In the genomic region with DNA sequence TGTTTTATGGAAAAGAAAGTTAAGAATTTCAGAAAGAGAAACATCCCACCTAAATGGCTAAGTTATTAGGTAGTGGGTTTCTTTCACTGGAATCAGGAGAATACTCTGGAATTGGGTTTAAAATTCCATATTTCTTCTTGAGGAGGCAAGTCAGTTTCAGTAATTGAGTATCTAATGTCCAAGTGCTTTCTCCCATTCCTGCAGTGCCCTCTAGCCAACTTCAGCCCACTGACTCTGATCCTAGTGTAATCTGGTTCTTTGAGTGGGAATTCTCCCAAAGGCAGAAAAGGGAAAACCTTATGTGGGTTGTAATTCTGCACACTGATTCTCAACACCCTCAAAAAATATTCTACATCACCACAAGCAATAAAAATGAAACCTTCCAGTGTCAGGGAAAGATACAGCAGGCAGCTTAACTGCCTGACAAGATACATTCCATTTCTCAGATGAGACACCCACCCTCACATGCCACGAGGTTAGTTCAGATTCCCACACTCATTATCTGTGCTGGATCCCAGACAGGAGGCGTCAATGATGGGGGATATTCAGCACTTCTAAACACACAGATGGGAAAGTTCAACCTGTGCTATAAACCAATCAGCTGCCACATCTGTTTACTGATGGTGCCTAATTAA, we compare ENCODE assay signal across 18 cellular contexts.
A peak's percentile ranks its signal among the peaks of the same experiment; 100 is the strongest.
DNase-seq lines count a peak whose midpoint lies in the region; ATAC-seq and TF ChIP-seq lines count a peak whose summit lies in the region.
"Had no signal": no experiment of that assay in that cellular context is flagged by ENCODE, and none has a peak within 500 bp of the region (broad histone marks: within the 10 kb centered on the region; RNA-seq: fewer than 3 reads in every experiment).

No MANE protein-coding gene starts in this region.

- no peaks in the 10 kb centered on the region for H3K9me3 Mint-ChIP-seq in Caco-2 (ENCODE audit: unreplicated experiment)

- no peaks in the 10 kb centered on the region for H3K36me3 ChIP-seq in Caco-2 (ENCODE audit: control insufficient read depth, insufficient read depth, low read length)
- H3K36me3 ChIP-seq: BLaER1 had no signal

- H3K4me3 Mint-ChIP-seq in Caco-2 (ENCODE audit: unreplicated experiment) = no peak overlapping the region

- peak; percentile 17; the same call in 1 of the 2 replicates for TF ChIP-seq CTCF in AG04450 (IDR thresholded peaks at IDR 0.05; ENCODE audit: low read depth, low read length)
- no peak for TF ChIP-seq CTCF in cardiac fibroblast (IDR thresholded peaks at IDR 0.05; ENCODE audit: low read depth, low read length)
- TF ChIP-seq CTCF in foreskin fibroblast (IDR thresholded peaks at IDR 0.05; ENCODE audit: low read depth, low read length) = peak; percentile 12
- TF ChIP-seq CTCF in Caco-2 (IDR thresholded peaks at IDR 0.05; ENCODE audit: insufficient read depth in 1 of 2, low read depth in 1 of 2, low read length in 1 of 2, severe bottlenecking in 1 of 2, unreplicated experiment in 1 of 2) = no peak

- H3K27me3 ChIP-seq in AG04450 (ENCODE audit: control insufficient read depth, insufficient read depth, low read length) = no peaks in the 10 kb centered on the region
- no peaks in the 10 kb centered on the region for H3K27me3 ChIP-seq in Caco-2 (replicated peaks; ENCODE audit: control insufficient read depth, insufficient read depth, low read length)
- H3K27me3 ChIP-seq: BLaER1 had no signal

- H3K27ac Mint-ChIP-seq in Caco-2 (ENCODE audit: unreplicated experiment) = no peak overlapping the region

- H3K4me3 ChIP-seq in AG04450 (ENCODE audit: low read depth, low read length) = no peak overlapping the region
- H3K4me3 ChIP-seq in cardiac fibroblast (replicated peaks in 1 of 2; ENCODE audit: low read depth in 2 of 2, low read length in 2 of 2) = no peak overlapping the region
- H3K4me3 ChIP-seq in foreskin fibroblast (ENCODE audit: low read depth in 1 of 2, low read length in 2 of 2) = no peak overlapping the region
- H3K4me3 ChIP-seq in Caco-2 (ENCODE audit: low read depth, low read length) = no peak overlapping the region
- H3K4me3 ChIP-seq: BLaER1 had no signal

- intact Hi-C loops in Caco-2 (cut with micrococcal nuclease; ENCODE audit: unreplicated experiment) = no loop called here

- DNase-seq in AG04450 (ENCODE audit: low read depth, low spot score) = no peak
- DNase-seq in HCEC 1CT = peak; percentile 20
- DNase-seq in cardiac fibroblast (ENCODE audit: low read depth in 2 of 2) = peak; percentile 14 to 59
- DNase-seq in foreskin fibroblast = peak; percentile 18 to 59
- no peak for DNase-seq in central memory CD4-positive, alpha-beta T cell
- DNase-seq in Caco-2 = no peak
- DNase-seq: DMS153, Karpas-422, MV-4-11, NCI-H1417 treated with DMSO at 0.1 percent for 48 hours, NCI-H2029, NCI-H82, SHP77 had no signal

- POLR2A ChIA-PET in AG04450 (lab: Yijun Ruan, JAX) = interaction anchor here (0.6 kb wide), 1 partner anchor 11 kb away, joined by 3 read pairs; no protein-coding TSS in a partner anchor
- POLR2A ChIA-PET in Caco-2 (lab: Charles Lee) = no interaction called here

- no peaks in the 10 kb centered on the region for H3K27me3 Mint-ChIP-seq in Caco-2 (ENCODE audit: insufficient read depth, unreplicated experiment)

- CTCF ChIA-PET in AG04450 (lab: Charles Lee) = interaction anchor here (0.6 kb wide), 1 partner anchor 56 kb away, joined by 4 read pairs; no protein-coding TSS in a partner anchor
- CTCF ChIA-PET in Caco-2 (lab: Charles Lee) = no interaction called here

- ATAC-seq in GM19463 (IDR thresholded peaks at IDR 0.05; ENCODE audit: unreplicated experiment) (no peak), GM19452 (IDR thresholded peaks at IDR 0.05; ENCODE audit: unreplicated experiment) (no peak)
- ATAC-seq: Panc1, SK-N-SH treated with all-trans-retinoic acid at 6 μM for 48 hours had no signal

- H3K9me3 ChIP-seq in AG04450 (ENCODE audit: control insufficient read depth, insufficient read depth, low read length) (no peaks in the 10 kb centered on the region), Caco-2 (no peaks in the 10 kb centered on the region)
- H3K9me3 ChIP-seq: BLaER1 had no signal

- H3K4me1 ChIP-seq in Caco-2 = no peaks in the 10 kb centered on the region
- H3K4me1 ChIP-seq: BLaER1 had no signal

- H3K4me1 Mint-ChIP-seq in Caco-2 (ENCODE audit: low read depth, unreplicated experiment) = no peaks in the 10 kb centered on the region

- H3K36me3 Mint-ChIP-seq in Caco-2 (ENCODE audit: insufficient read depth, unreplicated experiment) = no peaks in the 10 kb centered on the region

- no peak overlapping the region for H3K27ac ChIP-seq in AG04450 (ENCODE audit: low read depth, low read length)
- H3K27ac ChIP-seq: BLaER1 had no signal

- BruUV-seq in Caco-2 (replicated peaks; lab: Mats Ljungman, UMichigan) = no TSS peak

Comparison
In these comparisons a context has a peak if more than half of its experiments do, and no peak if none do; other contexts are left out.
1. DNase-seq: peak in HCEC 1CT (single experiment), cardiac fibroblast (2 of 2) and foreskin fibroblast (2 of 2); none in AG04450 (single experiment), central memory CD4-positive, alpha-beta T cell (single experiment) and Caco-2 (0 of 2).
2. CTCF ChIP-seq: peak in AG04450 (single experiment) and foreskin fibroblast (single experiment); none in cardiac fibroblast (single experiment) and Caco-2 (0 of 2).